In the genomic region with DNA sequence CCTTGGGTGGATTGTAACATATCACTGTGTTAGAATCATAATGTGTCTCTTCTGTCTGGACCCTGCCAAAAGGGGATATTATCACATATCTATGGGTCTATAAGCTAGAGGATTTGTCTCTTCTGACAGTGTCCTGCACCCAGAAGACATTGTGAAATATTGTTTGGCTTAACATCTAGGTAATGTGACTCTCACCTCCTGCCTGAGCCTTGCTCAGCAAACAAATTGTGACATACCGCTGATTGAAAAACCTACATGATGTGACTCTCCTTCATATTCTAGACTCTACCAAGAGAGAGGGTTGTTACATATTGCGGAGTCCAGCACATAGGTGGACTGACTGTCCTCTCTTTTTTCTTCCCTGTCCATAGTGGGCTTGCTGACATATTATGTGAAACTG, we compare ENCODE assay signal across 15 cellular contexts. TPM values are rescaled to one million over a fixed set of nuclear protein-coding genes. Genes with fewer than 3 reads are reported as not detected.
"Had no signal": no experiment of that assay in that cellular context is flagged by ENCODE, and none has a peak within 500 bp of the region (broad histone marks: within the 10 kb centered on the region; RNA-seq: fewer than 3 reads in every experiment).

No MANE protein-coding gene starts in this region.

RNA-seq across cellular contexts. Expression of a gene that starts 13.0 kb away (rescaled TPM):
- total RNA-seq: activated B cell treated with CpG ODN at 0.5 μM for 24 hours; activated CD4-positive, alpha-beta memory T cell treated with anti-CD3 and anti-CD28 coated beads for 36 hours; activated CD4-positive, alpha-beta memory T cell treated with anti-CD3 and anti-CD28 coated beads, Interleukin-2, amount 10 ng/mL, durations not matched to agents 7 days and 5 days; activated CD4-positive, alpha-beta T cell treated with anti-CD3 and anti-CD28 coated beads for 36 hours; activated CD4-positive, alpha-beta T cell treated with anti-CD3 and anti-CD28 coated beads, Interleukin-2, amount 10 ng/mL, durations not matched to agents 24 days and 14 days; activated CD4-positive, alpha-beta T cell treated with anti-CD3 and anti-CD28 coated beads, Interleukin-2, amount 10 ng/mL, durations not matched to agents 7 days and 5 days; activated CD8-positive, alpha-beta memory T cell treated with anti-CD3 and anti-CD28 coated beads for 36 hours; activated CD8-positive, alpha-beta memory T cell treated with anti-CD3 and anti-CD28 coated beads, Interleukin-2, amount 10 ng/mL, durations not matched to agents 7 days and 5 days; activated CD8-positive, alpha-beta T cell treated with anti-CD3 and anti-CD28 coated beads for 36 hours; activated CD8-positive, alpha-beta T cell treated with anti-CD3 and anti-CD28 coated beads, Interleukin-2, amount 10 ng/mL, durations not matched to agents 7 days and 5 days; T-cell; T-helper 1 cell treated with Interleukin-12 subunit alpha and Interleukin-12 subunit beta and Interleukin-4 antibody, amounts not matched to agents 30 ng/mL and 1 ng/mL, for 36 hours; T-helper 17 cell; T-helper 2 cell treated with Interferon-gamma antibody and Interleukin-4, amounts not matched to agents 100 ng/mL and 5 ng/mL, for 36 hours; WTC11 had no signal
